10 cellular contexts compared by ENCODE assay signal in the genomic region with DNA sequence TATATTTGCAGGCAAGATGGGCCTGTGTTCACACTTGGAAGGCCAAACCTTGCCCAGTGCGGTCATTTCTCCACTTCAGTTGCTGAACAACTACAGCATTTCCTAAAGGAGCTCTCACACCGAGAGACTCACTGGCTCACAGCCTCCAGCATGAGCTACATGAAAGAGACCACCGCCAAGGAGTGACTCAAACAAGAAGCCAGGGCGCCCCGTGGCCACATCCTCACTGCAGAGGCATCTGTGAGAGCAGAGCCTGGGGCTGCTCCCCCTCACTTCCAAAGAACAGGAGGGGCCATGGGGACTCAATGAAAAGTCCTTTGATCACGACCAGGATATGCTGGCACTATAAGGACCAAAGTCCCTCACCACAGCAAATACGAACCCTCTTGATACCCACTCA. TPM values are rescaled to one million over a fixed set of nuclear protein-coding genes. Genes with fewer than 3 reads are reported as not detected.
DNase-seq lines count a peak whose midpoint lies in the region; ATAC-seq and TF ChIP-seq lines count a peak whose summit lies in the region.
"Had no signal": no experiment of that assay in that cellular context is flagged by ENCODE, and none has a peak within 500 bp of the region (broad histone marks: within the 10 kb centered on the region; RNA-seq: fewer than 3 reads in every experiment).

No MANE protein-coding gene starts in this region.

- H3K9me3 Mint-ChIP-seq in CD8-positive, alpha-beta T cell, result no peaks in the 10 kb centered on the region
- H3K9me3 Mint-ChIP-seq in activated T-helper 2 cell treated with anti-CD3 and anti-CD28 coated beads, Interferon-gamma antibody, Interleukin-2, Interleukin-4, amounts not matched to agents 10 μg/mL and 5 μg/mL and 100 μg/mL, durations not matched to agents 14 hours and 24 hours and 36 hours, result no peaks in the 10 kb centered on the region

- WGBS in suprapubic skin, result 63% methylated on average over 6 of the region's 7 CpGs

- H3K27ac ChIP-seq in CD8-positive, alpha-beta T cell (ENCODE audit: low read depth, low read length), result no peak overlapping the region
- H3K27ac ChIP-seq in suprapubic skin, result no peak overlapping the region

- TF ChIP-seq CTCF in CD8-positive, alpha-beta T cell (IDR thresholded peaks at IDR 0.05), result no peak
- no peak for TF ChIP-seq CTCF in suprapubic skin (IDR thresholded peaks at IDR 0.05)

- intact Hi-C loops in CD8-positive, alpha-beta T cell (cut with DNase I, micrococcal nuclease), result loop anchor here (10.0 kb wide), 2 partner anchors 46 to 866 kb away; a partner anchor contains a TSS
- intact Hi-C loops in activated T-helper 2 cell treated with anti-CD3 and anti-CD28 coated beads, Interferon-gamma antibody, Interleukin-2, Interleukin-4, amounts not matched to agents 10 μg/mL and 5 μg/mL and 100 μg/mL, durations not matched to agents 14 hours and 24 hours and 36 hours (cut with micrococcal nuclease), result loop anchor here (1.0 to 10.0 kb wide), 4 partner anchors 46 to 551 kb away; a partner anchor contains a TSS

- DNase-seq in CD8-positive, alpha-beta T cell, result peak; percentile 50 to 93 (median 75)
- DNase-seq in MG63, result peak; percentile 43
- DNase-seq in activated T-helper 2 cell treated with anti-CD3 and anti-CD28 coated beads, Interferon-gamma antibody, Interleukin-2, Interleukin-4, amounts not matched to agents 10 μg/mL and 5 μg/mL and 100 μg/mL, durations not matched to agents 14 hours and 24 hours and 36 hours (ENCODE audit: low spot score), result peak; percentile 76
- DNase-seq in stimulated activated CD4-positive, alpha-beta T cell treated with anti-CD3 and anti-CD28 coated beads, Interleukin-12 subunit alpha, Interleukin-12 subunit beta, amount 100 ng/mL, for 4 hours, result peak; percentile 23
- no peak for DNase-seq in NCI-H526 (lab: John Stamatoyannopoulos, UW)
- no peak for DNase-seq in dedifferentiated amniotic fluid mesenchymal stem cell (ENCODE audit: extremely low spot score)
- DNase-seq in suprapubic skin (ENCODE audit: low spot score in 2 of 2), result no peak
- no peak for DNase-seq in NCI-H1694 (lab: John Stamatoyannopoulos, UW)
- DNase-seq: Calu3, left colon had no signal

- H3K4me3 Mint-ChIP-seq in CD8-positive, alpha-beta T cell, result peak overlapping the region; percentile 42
- H3K4me3 Mint-ChIP-seq in activated T-helper 2 cell treated with anti-CD3 and anti-CD28 coated beads, Interferon-gamma antibody, Interleukin-2, Interleukin-4, amounts not matched to agents 10 μg/mL and 5 μg/mL and 100 μg/mL, durations not matched to agents 14 hours and 24 hours and 36 hours (ENCODE audit: low read depth), result no peak overlapping the region

- POLR2A ChIA-PET in CD8-positive, alpha-beta T cell (lab: Charles Lee), result interaction anchor here (0.6 to 3.0 kb wide), 3 partner anchors 11 to 77 kb away, joined by 3 to 25 read pairs (median 3); no protein-coding TSS in a partner anchor

- TF ChIP-seq EP300 in suprapubic skin (IDR thresholded peaks at IDR 0.05), result no peak

- TF ChIP-seq POLR2A in suprapubic skin (IDR thresholded peaks at IDR 0.05), result no peak

- peaks cover 82% of the 10 kb centered on the region for H3K4me1 Mint-ChIP-seq in CD8-positive, alpha-beta T cell (ENCODE audit: low read depth)
- H3K4me1 Mint-ChIP-seq in activated T-helper 2 cell treated with anti-CD3 and anti-CD28 coated beads, Interferon-gamma antibody, Interleukin-2, Interleukin-4, amounts not matched to agents 10 μg/mL and 5 μg/mL and 100 μg/mL, durations not matched to agents 14 hours and 24 hours and 36 hours (ENCODE audit: low read depth), result peaks cover 67% of the 10 kb centered on the region

- no peaks in the 10 kb centered on the region for H3K27me3 ChIP-seq in CD8-positive, alpha-beta T cell (ENCODE audit: insufficient read depth, low read length)
- H3K27me3 ChIP-seq in MG63, result no peaks in the 10 kb centered on the region
- H3K27me3 ChIP-seq in suprapubic skin, result no peaks in the 10 kb centered on the region

- peaks cover 60% of the 10 kb centered on the region for H3K4me1 ChIP-seq in CD8-positive, alpha-beta T cell (ENCODE audit: insufficient read depth, low read length)
- no peaks in the 10 kb centered on the region for H3K4me1 ChIP-seq in suprapubic skin

- H3K9me3 ChIP-seq in CD8-positive, alpha-beta T cell (ENCODE audit: low read length), result no peaks in the 10 kb centered on the region
- H3K9me3 ChIP-seq in MG63 (no peaks in the 10 kb centered on the region), suprapubic skin (no peaks in the 10 kb centered on the region)

- H3K4me3 ChIP-seq in CD8-positive, alpha-beta T cell (ENCODE audit: low read depth, low read length), result peak overlapping the region; percentile 10
- H3K4me3 ChIP-seq in MG63, result no peak overlapping the region
- no peak overlapping the region for H3K4me3 ChIP-seq in suprapubic skin

- no peaks in the 10 kb centered on the region for H3K36me3 ChIP-seq in CD8-positive, alpha-beta T cell (ENCODE audit: insufficient read depth, low read length)
- H3K36me3 ChIP-seq in MG63 (no peaks in the 10 kb centered on the region), suprapubic skin (no peaks in the 10 kb centered on the region)

- H3K27me3 Mint-ChIP-seq in CD8-positive, alpha-beta T cell (ENCODE audit: low read depth), result peaks cover 20% of the 10 kb centered on the region
- H3K27me3 Mint-ChIP-seq in activated T-helper 2 cell treated with anti-CD3 and anti-CD28 coated beads, Interferon-gamma antibody, Interleukin-2, Interleukin-4, amounts not matched to agents 10 μg/mL and 5 μg/mL and 100 μg/mL, durations not matched to agents 14 hours and 24 hours and 36 hours (ENCODE audit: low read depth), result peaks cover 33% of the 10 kb centered on the region

- CTCF ChIA-PET in CD8-positive, alpha-beta T cell (lab: Charles Lee), result interaction anchor here (0.9 to 1.0 kb wide), 2 partner anchors 12 to 550 kb away, joined by 3 to 4 read pairs; no protein-coding TSS in a partner anchor

- ATAC-seq in CD8-positive, alpha-beta T cell, result peak; percentile 73
- ATAC-seq: left colon had no signal

- peak overlapping the region; percentile 82 for H3K27ac Mint-ChIP-seq in CD8-positive, alpha-beta T cell
- peak overlapping the region; percentile 28 for H3K27ac Mint-ChIP-seq in activated T-helper 2 cell treated with anti-CD3 and anti-CD28 coated beads, Interferon-gamma antibody, Interleukin-2, Interleukin-4, amounts not matched to agents 10 μg/mL and 5 μg/mL and 100 μg/mL, durations not matched to agents 14 hours and 24 hours and 36 hours

- H3K36me3 Mint-ChIP-seq in CD8-positive, alpha-beta T cell, result no peaks in the 10 kb centered on the region
- H3K36me3 Mint-ChIP-seq in activated T-helper 2 cell treated with anti-CD3 and anti-CD28 coated beads, Interferon-gamma antibody, Interleukin-2, Interleukin-4, amounts not matched to agents 10 μg/mL and 5 μg/mL and 100 μg/mL, durations not matched to agents 14 hours and 24 hours and 36 hours (ENCODE audit: low read depth), result no peaks in the 10 kb centered on the region

RNA-seq across cellular contexts. Expression of a gene that starts 50.0 kb away (rescaled TPM):
- under 1 TPM; 0.14 to 0.19 TPM for total RNA-seq in CD8-positive, alpha-beta T cell
- total RNA-seq in MG63 (2014; rRNA removed; shearing (Covaris generic); ENCODE audit: low replicate concordance), result not detected in 2 replicates
- 0.09 and 0.27 TPM in 2 replicates for total RNA-seq in activated T-helper 2 cell treated with anti-CD3 and anti-CD28 coated beads, Interferon-gamma antibody, Interleukin-2, Interleukin-4, amounts not matched to agents 10 μg/mL and 5 μg/mL and 100 μg/mL, durations not matched to agents 14 hours and 24 hours and 36 hours
- under 1 TPM in 2 of 4 donors, not detected in 2; 0.23 to 0.72 TPM for total RNA-seq in suprapubic skin

Comparison
In these comparisons a context has a peak if more than half of its experiments do, and no peak if none do; other contexts are left out.
1. DNase-seq: peak in CD8-positive, alpha-beta T cell (7 of 7), MG63 (single experiment), activated T-helper 2 cell treated with anti-CD3 and anti-CD28 coated beads, Interferon-gamma antibody, Interleukin-2, Interleukin-4, amounts not matched to agents 10 μg/mL and 5 μg/mL and 100 μg/mL, durations not matched to agents 14 hours and 24 hours and 36 hours (single experiment) and stimulated activated CD4-positive, alpha-beta T cell treated with anti-CD3 and anti-CD28 coated beads, Interleukin-12 subunit alpha, Interleukin-12 subunit beta, amount 100 ng/mL, for 4 hours (single experiment); none in NCI-H526 (0 of 2), dedifferentiated amniotic fluid mesenchymal stem cell (single experiment), suprapubic skin (0 of 2) and NCI-H1694 (single experiment).